ENCODE assay signal across 1 cellular context in the genomic region with DNA sequence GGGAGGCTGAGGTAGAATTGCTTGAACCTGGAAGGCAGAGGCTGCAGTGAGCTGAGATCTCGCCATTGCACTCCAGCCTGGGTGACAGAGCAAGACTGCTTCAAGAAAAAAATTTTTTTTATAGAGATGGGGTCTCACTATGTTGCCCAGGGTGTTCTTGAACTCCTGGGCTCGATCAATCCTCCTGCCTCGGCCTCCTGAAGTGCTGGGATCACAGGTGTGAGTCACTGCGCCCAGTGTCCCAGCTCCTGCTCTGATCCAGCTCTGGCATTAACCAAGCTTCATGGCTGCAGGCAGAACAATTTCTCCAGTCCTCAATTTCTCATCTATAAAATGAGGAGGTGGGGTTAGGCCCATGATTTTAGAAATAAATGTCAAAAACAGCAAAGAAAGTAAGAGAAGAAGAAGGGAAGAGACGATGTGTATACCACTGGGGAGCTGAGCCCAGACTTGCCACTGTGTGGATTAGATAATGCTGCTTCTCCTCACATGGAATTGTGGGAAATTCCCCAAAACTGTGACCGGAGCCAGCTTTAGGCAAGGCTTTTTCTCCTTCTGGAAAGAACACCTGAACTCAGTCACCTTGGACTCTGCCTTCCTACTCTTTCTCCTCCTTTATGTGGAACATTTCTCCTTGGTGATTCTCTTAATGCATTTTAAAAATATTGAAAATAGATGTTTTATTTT.
TF ChIP-seq lines count a peak whose summit lies in the region.

No MANE protein-coding gene starts in this region.

TF ChIP-seq in A549, 52 proteins besides CTCF, POLR2A, EP300 and RAD21:
- TF ChIP-seq ZSCAN20 (CRISPR knock-in tag; IDR thresholded peaks at IDR 0.05) (no peak), NR3C1 (IDR thresholded peaks at IDR 0.05) (no peak), HDAC2 (IDR thresholded peaks at IDR 0.05) (no peak), KDM1A (IDR thresholded peaks at IDR 0.05; ENCODE audit: low read depth) (no peak), NPAS2 (CRISPR knock-in tag; IDR thresholded peaks at IDR 0.05; ENCODE audit: borderline replicate concordance) (no peak), RFX5 (IDR thresholded peaks at IDR 0.05) (no peak), MAZ (IDR thresholded peaks at IDR 0.05; ENCODE audit: borderline replicate concordance, low read depth, low read length) (no peak), TP53 (CRISPR knock-in tag; IDR thresholded peaks at IDR 0.05) (no peak), CBX2 (IDR thresholded peaks at IDR 0.05; ENCODE audit: borderline replicate concordance, low read depth) (no peak), ZFP36 (IDR thresholded peaks at IDR 0.05; ENCODE audit: borderline replicate concordance, partially characterized antibody) (no peak), ESRRA (IDR thresholded peaks at IDR 0.05; ENCODE audit: borderline replicate concordance, low read length) (no peak)
- TF ChIP-seq, protein P1, sequence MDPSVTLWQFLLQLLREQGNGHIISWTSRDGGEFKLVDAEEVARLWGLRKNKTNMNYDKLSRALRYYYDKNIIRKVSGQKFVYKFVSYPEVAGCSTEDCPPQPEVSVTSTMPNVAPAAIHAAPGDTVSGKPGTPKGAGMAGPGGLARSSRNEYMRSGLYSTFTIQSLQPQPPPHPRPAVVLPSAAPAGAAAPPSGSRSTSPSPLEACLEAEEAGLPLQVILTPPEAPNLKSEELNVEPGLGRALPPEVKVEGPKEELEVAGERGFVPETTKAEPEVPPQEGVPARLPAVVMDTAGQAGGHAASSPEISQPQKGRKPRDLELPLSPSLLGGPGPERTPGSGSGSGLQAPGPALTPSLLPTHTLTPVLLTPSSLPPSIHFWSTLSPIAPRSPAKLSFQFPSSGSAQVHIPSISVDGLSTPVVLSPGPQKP (IDR thresholded peaks at IDR 0.05; ENCODE audit: low read depth, low read length), result no peak
